Comparison of ENCODE assay signal across 18 cellular contexts in the genomic region with DNA sequence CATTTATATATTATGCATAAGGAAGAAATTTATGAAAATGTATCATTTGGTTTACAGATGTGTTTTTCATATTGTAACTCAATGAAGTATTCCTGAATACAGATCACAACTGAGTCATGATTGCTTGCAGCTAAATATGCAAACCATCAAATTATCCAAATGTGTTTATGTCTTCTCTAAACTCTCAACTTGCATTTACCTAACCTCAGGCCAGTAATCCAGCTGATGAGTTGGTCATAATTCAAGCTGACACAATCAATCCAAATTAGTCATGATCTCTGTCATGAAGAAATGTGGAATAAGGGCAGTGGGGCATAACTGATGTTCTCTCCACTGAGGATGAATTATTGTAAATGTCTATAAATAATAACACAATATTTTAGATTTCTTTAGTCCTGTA.
"Had no signal": no experiment of that assay in that cellular context is flagged by ENCODE, and none has a peak within 500 bp of the region (broad histone marks: within the 10 kb centered on the region; RNA-seq: fewer than 3 reads in every experiment).

No MANE protein-coding gene starts in this region.

- DNase-seq: dorsolateral prefrontal cortex; effector CD4-positive, alpha-beta T cell; head of caudate nucleus; mesenchymal stem cell; mucosa of descending colon; naive B cell; pancreas; right lobe of liver; small intestine; stimulated activated CD4-positive, alpha-beta T cell treated with anti-CD3 and anti-CD28 coated beads, Interleukin-15, amount 100 ng/mL, for 24 hours; stimulated activated CD4-positive, alpha-beta T cell treated with anti-CD3 and anti-CD28 coated beads, Interleukin-2, amount 100 ng/mL, for 48 hours; stimulated activated naive B cell treated with anti-CD40 and anti-IgM and Interleukin-4, amounts not matched to agents 10 μg/mL and 1 μg/mL and 100 μg/mL, for 72 hours; upper lobe of left lung had no signal

- H3K27me3 ChIP-seq: dorsolateral prefrontal cortex, neutrophil, pancreas, right lobe of liver, tibial nerve, upper lobe of left lung had no signal

- H3K9me3 ChIP-seq: neutrophil, pancreas, right lobe of liver, thoracic aorta, tibial nerve had no signal

- H3K27ac ChIP-seq: dorsolateral prefrontal cortex, epithelial cell of prostate, neutrophil, pancreas, right lobe of liver, thoracic aorta, tibial nerve, upper lobe of left lung had no signal

- H3K4me1 ChIP-seq: pancreas, right lobe of liver, tibial nerve, upper lobe of left lung had no signal

- H3K4me3 ChIP-seq: dorsolateral prefrontal cortex, lung, mucosa of descending colon, pancreas, right lobe of liver, thoracic aorta, tibial nerve, upper lobe of left lung had no signal

- H3K36me3 ChIP-seq: neutrophil, pancreas, right lobe of liver, thoracic aorta, tibial nerve, upper lobe of left lung had no signal
